In genomic region chr1:111204211-111204883, GRCh38 we compare ENCODE assay signal across 8 cellular contexts. TPM values are rescaled to one million over a fixed set of nuclear protein-coding genes. Genes with fewer than 3 reads are reported as not detected.
DNase-seq lines count a peak whose midpoint lies in the region; ATAC-seq and TF ChIP-seq lines count a peak whose summit lies in the region.

No MANE protein-coding gene starts in this region.

- H3K9me3 ChIP-seq in left ventricle myocardium inferior (replicated peaks): no peaks in the 10 kb centered on the region

- H3K4me3 ChIP-seq in left ventricle myocardium inferior: peak overlapping the region; percentile 77

- H3K27me3 ChIP-seq in left ventricle myocardium inferior (ENCODE audit: low read depth): peaks cover 51% of the 10 kb centered on the region

- intact Hi-C loops in left ventricle myocardium inferior (cut with micrococcal nuclease): no loop called here

- no peaks in the 10 kb centered on the region for H3K36me3 ChIP-seq in left ventricle myocardium inferior

- H3K27ac ChIP-seq in left ventricle myocardium inferior (replicated peaks): peak overlapping the region; percentile 48

- no peak for TF ChIP-seq CTCF in left ventricle myocardium inferior (IDR thresholded peaks at IDR 0.05; ENCODE audit: borderline replicate concordance)

- peak; percentile 59 for ATAC-seq in HG02840 (IDR thresholded peaks at IDR 0.05; ENCODE audit: low FRiP score, unreplicated experiment)

- DNase-seq in DMS79 treated with DMSO at 0.1 percent for 48 hours (lab: John Stamatoyannopoulos, UW): peak; percentile 16
- DNase-seq in DMS79 (lab: John Stamatoyannopoulos, UW): no peak
- DNase-seq in NOMO-1 treated with DMSO at 0.1 percent for 48 hours (lab: John Stamatoyannopoulos, UW; ENCODE audit: unreplicated experiment): peak; percentile 56
- peak; percentile 75 for DNase-seq in activated gamma-delta T cell treated with Interleukin-2 at 50 U/mL for 16 hours
- DNase-seq in left ventricle myocardium inferior: peak; percentile 35
- DNase-seq in stimulated activated CD4-positive, alpha-beta T cell treated with anti-CD3 and anti-CD28 coated beads, Interleukin-12 subunit alpha, Interleukin-12 subunit beta, amount 100 ng/mL, for 4 hours: peak; percentile 64
- no peak for DNase-seq in RKO (ENCODE audit: low spot score)

- H3K4me1 ChIP-seq in left ventricle myocardium inferior: peaks cover 20% of the 10 kb centered on the region

RNA-seq across cellular contexts. Expression of gene DENND2D, which starts 3.9 kb away (rescaled TPM):
- 1.8 TPM for total RNA-seq in left ventricle myocardium inferior

RNA-seq across cellular contexts. Expression of gene CHI3L2, which starts 23.2 kb away (rescaled TPM):
- 1.1 TPM for total RNA-seq in left ventricle myocardium inferior

Comparison
In these comparisons a context has a peak if more than half of its experiments do, and no peak if none do; other contexts are left out.
1. DNase-seq: peak in DMS79 treated with DMSO at 0.1 percent for 48 hours (single experiment), NOMO-1 treated with DMSO at 0.1 percent for 48 hours (single experiment), activated gamma-delta T cell treated with Interleukin-2 at 50 U/mL for 16 hours (single experiment), left ventricle myocardium inferior (single experiment) and stimulated activated CD4-positive, alpha-beta T cell treated with anti-CD3 and anti-CD28 coated beads, Interleukin-12 subunit alpha, Interleukin-12 subunit beta, amount 100 ng/mL, for 4 hours (single experiment); none in DMS79 (single experiment) and RKO (single experiment).